8 cellular contexts compared by ENCODE assay signal in genomic region chr18:79458131-79458838, GRCh38.
DNase-seq lines count a peak whose midpoint lies in the region; ATAC-seq and TF ChIP-seq lines count a peak whose summit lies in the region.

No MANE protein-coding gene starts in this region.

- ATAC-seq in GM18873 (IDR thresholded peaks at IDR 0.05; ENCODE audit: low FRiP score, unreplicated experiment), result no peak

- TF ChIP-seq POLR2A in lower leg skin (IDR thresholded peaks at IDR 0.05), result no peak
- no peak for TF ChIP-seq POLR2A in transverse colon (IDR thresholded peaks at IDR 0.05)

- 24 to 43% methylated on average over 33 to 45 of the region's 45 CpGs for WGBS in lower leg skin, 2 donors
- 34 to 52% methylated on average over 9 to 42 of the region's 45 CpGs for WGBS in transverse colon (ENCODE audit: low coverage in 1 of 2), 2 donors

- intact Hi-C loops in lower leg skin (cut with DNase I; ENCODE audit: low total_unique reads), result no loop called here
- intact Hi-C loops in transverse colon (cut with DNase I; ENCODE audit: low total_unique reads), result no loop called here

- H3K9me3 ChIP-seq in HUES6 (ENCODE audit: control insufficient read depth, insufficient read depth, low read depth, low read length) (no peaks in the 10 kb centered on the region), transverse colon (no peaks in the 10 kb centered on the region)

- H3K9ac ChIP-seq in HUES6 (ENCODE audit: low read length), result peak overlapping the region; percentile 9

- peaks cover 23% of the 10 kb centered on the region for H3K4me1 ChIP-seq in HUES6 (ENCODE audit: control insufficient read depth, insufficient read depth, low read length)
- H3K4me1 ChIP-seq in transverse colon, result peaks cover 9 to 13% (median 11%) of the 10 kb centered on the region in 4 donors

- TF ChIP-seq CTCF in lower leg skin (IDR thresholded peaks at IDR 0.05) (no peak), transverse colon (IDR thresholded peaks at IDR 0.05) (no peak)

- in situ Hi-C loops in transverse colon (cut with MboI; ENCODE audit: low pct_ligation_motif_present in 1 of 4, low pct_unique_long_range_greater_than_20kb in 1 of 4, low sequenced_read_pairs in 3 of 4), result no loop called here
- in situ Hi-C loops in G401 (cut with HindIII; ENCODE audit: low sequenced_read_pairs), result no loop called here

- H3K27ac ChIP-seq in HUES6 (ENCODE audit: low read depth, low read length) (peak overlapping the region; percentile 51; the same call in 1 of the 2 replicates), transverse colon (peak overlapping the region; percentile 23 to 60 (median 46))

- H3K4me3 ChIP-seq in HUES6 (ENCODE audit: low read depth, low read length), result no peak overlapping the region
- H3K4me3 ChIP-seq in lower leg skin (ENCODE audit: low read depth, poor library complexity, severe bottlenecking), result no peak overlapping the region
- no peak overlapping the region for H3K4me3 ChIP-seq in transverse colon

- peak; percentile 55 to 94 for DNase-seq in dermis microvascular lymphatic vessel endothelial cell (ENCODE audit: low read depth in 2 of 2)
- DNase-seq in lower leg skin (ENCODE audit: low spot score in 2 of 2), result peak; percentile 79 to 92
- DNase-seq in transverse colon, result peak; percentile 29
- DNase-seq in G401 (ENCODE audit: low spot score), result no peak
- no peak for DNase-seq in putamen (ENCODE audit: low spot score)
- DNase-seq in effector CD4-positive, alpha-beta T cell, result no peak

- H3K36me3 ChIP-seq in HUES6 (ENCODE audit: control insufficient read depth, insufficient read depth, low read length) (peaks cover 16% of the 10 kb centered on the region; the same call in 1 of the 2 replicates), transverse colon (no peaks in the 10 kb centered on the region)

- H3K27me3 ChIP-seq in HUES6 (ENCODE audit: control insufficient read depth, insufficient read depth, low read length) (no peaks in the 10 kb centered on the region), transverse colon (no peaks in the 10 kb centered on the region)

- TF ChIP-seq EP300 in transverse colon (IDR thresholded peaks at IDR 0.05; ENCODE audit: low read depth), result no peak

Comparison
In these comparisons a context has a peak if more than half of its experiments do, and no peak if none do; other contexts are left out.
1. DNase-seq: peak in dermis microvascular lymphatic vessel endothelial cell (2 of 2), lower leg skin (2 of 2) and transverse colon (single experiment); none in G401 (single experiment), putamen (single experiment) and effector CD4-positive, alpha-beta T cell (single experiment).